ENCODE assay signal across 10 cellular contexts in the genomic region with DNA sequence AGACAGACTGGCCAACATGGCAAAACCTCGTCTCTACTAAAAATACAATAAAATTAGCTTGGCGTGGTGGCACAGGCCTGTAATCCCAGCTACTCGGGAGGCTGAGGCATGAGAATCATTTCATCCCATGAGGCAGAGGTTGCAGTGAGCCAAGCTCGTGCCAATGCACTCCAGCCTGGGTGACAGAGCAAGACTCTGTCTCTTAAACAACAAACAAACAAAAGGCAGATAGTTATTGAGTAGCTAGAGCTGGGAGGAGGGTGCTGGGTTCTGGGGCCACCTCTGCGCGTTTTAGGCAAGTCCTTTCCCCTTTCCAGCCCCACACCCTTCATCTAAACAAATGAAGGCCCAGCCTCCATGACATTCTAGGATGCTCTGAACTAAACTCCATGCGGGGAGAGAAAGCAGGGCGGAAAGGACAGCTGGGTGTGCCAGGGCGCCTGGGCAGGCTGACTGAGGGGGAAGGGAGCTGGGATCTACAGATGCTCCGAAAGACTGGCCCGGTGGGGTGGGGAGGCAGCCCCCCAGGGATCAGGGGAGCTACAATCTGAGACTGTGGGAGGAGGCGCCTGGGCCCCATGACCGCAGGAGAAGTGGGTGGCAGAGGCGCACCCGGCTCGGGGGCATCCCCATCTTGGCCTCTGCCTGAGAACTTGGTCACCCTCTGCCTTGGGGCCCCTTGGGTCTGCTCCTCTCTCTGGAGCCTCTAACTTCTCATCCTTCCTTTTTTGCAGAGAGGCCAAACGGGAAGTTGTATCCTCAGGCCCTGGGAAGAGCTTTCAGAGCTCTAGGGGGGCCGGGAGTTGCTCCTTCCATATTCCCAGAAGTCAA. TPM values are rescaled to one million over a fixed set of nuclear protein-coding genes. Genes with fewer than 3 reads are reported as not detected.
DNase-seq lines count a peak whose midpoint lies in the region; ATAC-seq and TF ChIP-seq lines count a peak whose summit lies in the region.
"Had no signal": no experiment of that assay in that cellular context is flagged by ENCODE, and none has a peak within 500 bp of the region (broad histone marks: within the 10 kb centered on the region; RNA-seq: fewer than 3 reads in every experiment).

No MANE protein-coding gene starts in this region.

- ATAC-seq in GM18511 (IDR thresholded peaks at IDR 0.05; ENCODE audit: unreplicated experiment), result peak; percentile 40
- no peak for ATAC-seq in central memory CD8-positive, alpha-beta T cell (replicated peaks; ENCODE audit: extremely low read depth, poor library complexity, severe bottlenecking)
- no peak for ATAC-seq in GM21381 (IDR thresholded peaks at IDR 0.05; ENCODE audit: unreplicated experiment)
- ATAC-seq in HG03095 (IDR thresholded peaks at IDR 0.05; ENCODE audit: unreplicated experiment), result no peak

- peak; percentile 36 for DNase-seq in T-helper 9 cell
- DNase-seq in central memory CD8-positive, alpha-beta T cell (ENCODE audit: low spot score in 2 of 2), result peak; percentile 27 to 30
- peak; percentile 78 for DNase-seq in stimulated activated CD4-positive, alpha-beta T cell treated with anti-CD3 and anti-CD28 coated beads, Interleukin-4, amount 100 ng/mL, for 24 hours
- DNase-seq in A673 (ENCODE audit: low spot score), result no peak
- no peak for DNase-seq in BE2C
- DNase-seq: SHP77 had no signal

- peaks cover 65% of the 10 kb centered on the region for H3K36me3 Mint-ChIP-seq in central memory CD8-positive, alpha-beta T cell (ENCODE audit: insufficient read depth)

- peaks cover 5% of the 10 kb centered on the region for H3K9me3 Mint-ChIP-seq in central memory CD8-positive, alpha-beta T cell

- no peak for TF ChIP-seq CTCF in A673 (conservative IDR thresholded peaks at IDR 0.05; ENCODE audit: low read depth, low read length)
- TF ChIP-seq CTCF in BE2C (IDR thresholded peaks at IDR 0.05; ENCODE audit: low read depth, low read length), result no peak

- H3K4me1 ChIP-seq in A673 (ENCODE audit: insufficient read depth, low read length, poor library complexity, severe bottlenecking), result no peaks in the 10 kb centered on the region
- no peaks in the 10 kb centered on the region for H3K4me1 ChIP-seq in BE2C

- no TSS peak for BruUV-seq in A673 (replicated peaks; lab: Mats Ljungman, UMichigan)

- peaks cover 72% of the 10 kb centered on the region for H3K4me1 Mint-ChIP-seq in central memory CD8-positive, alpha-beta T cell

- CTCF ChIA-PET in A673 (lab: Charles Lee), result no interaction called here

- no peaks in the 10 kb centered on the region for H3K36me3 ChIP-seq in A673 (ENCODE audit: insufficient read depth, low read length, poor library complexity, severe bottlenecking)
- no peaks in the 10 kb centered on the region for H3K36me3 ChIP-seq in BE2C

- H3K27me3 ChIP-seq in A673 (replicated peaks; ENCODE audit: insufficient read depth, low read depth, low read length, poor library complexity) (no peaks in the 10 kb centered on the region), BE2C (no peaks in the 10 kb centered on the region)

- H3K27me3 Mint-ChIP-seq in central memory CD8-positive, alpha-beta T cell, result no peaks in the 10 kb centered on the region

- H3K9me3 ChIP-seq in A673 (ENCODE audit: low read depth, low read length, poor library complexity, severe bottlenecking) (no peaks in the 10 kb centered on the region), BE2C (no peaks in the 10 kb centered on the region)

- intact Hi-C loops in A673 (cut with micrococcal nuclease; ENCODE audit: unreplicated experiment), result loop anchor here (5.0 kb wide), 1 partner anchor 34 kb away; no protein-coding TSS in a partner anchor

- peak overlapping the region; percentile 97 for H3K27ac Mint-ChIP-seq in central memory CD8-positive, alpha-beta T cell (ENCODE audit: low read depth)

- POLR2A ChIA-PET in A673 (lab: Charles Lee; ENCODE audit: low non-redundant PET), result no interaction called here

- no peak overlapping the region for H3K27ac ChIP-seq in A673 (ENCODE audit: low read depth, low read length, poor library complexity, severe bottlenecking)

- H3K4me3 ChIP-seq in A673 (ENCODE audit: low read depth, low read length, poor library complexity, severe bottlenecking), result no peak overlapping the region
- H3K4me3 ChIP-seq in BE2C (ENCODE audit: low read depth, low read length), result no peak overlapping the region

- peak overlapping the region; percentile 99 for H3K4me3 Mint-ChIP-seq in central memory CD8-positive, alpha-beta T cell

RNA-seq across cellular contexts. Expression of a gene that starts 0.9 kb away (rescaled TPM):
- not detected in 2 replicates for total RNA-seq in A673 (2021)
- polyA plus RNA-seq in BE2C (2012; ENCODE audit: insufficient read depth, insufficient read length, low read depth), result not detected
- total RNA-seq: fibroblast of villous mesenchyme had no signal

RNA-seq across cellular contexts. Expression of a gene that starts 27.8 kb away (rescaled TPM):
- 54.2 and 55.2 TPM in 2 replicates for total RNA-seq in A673 (2021)
- polyA plus RNA-seq in BE2C (2012; ENCODE audit: insufficient read depth, insufficient read length, low read depth), result 106 TPM

RNA-seq across cellular contexts. Expression of a gene that starts 43.6 kb away (rescaled TPM):
- 92.5 and 111 TPM in 2 replicates for total RNA-seq in A673 (2021)
- polyA plus RNA-seq in BE2C (2012; ENCODE audit: insufficient read depth, insufficient read length, low read depth), result 189 TPM

RNA-seq across cellular contexts. Expression of a gene that starts 52.9 kb away (rescaled TPM):
- total RNA-seq in A673 (2021), result 32.7 and 39.5 TPM in 2 replicates
- polyA plus RNA-seq in BE2C (2012; ENCODE audit: insufficient read depth, insufficient read length, low read depth), result 131 TPM

Comparison
In these comparisons a context has a peak if more than half of its experiments do, and no peak if none do; other contexts are left out.
1. DNase-seq: peak in T-helper 9 cell (single experiment), central memory CD8-positive, alpha-beta T cell (2 of 2) and stimulated activated CD4-positive, alpha-beta T cell treated with anti-CD3 and anti-CD28 coated beads, Interleukin-4, amount 100 ng/mL, for 24 hours (single experiment); none in A673 (single experiment) and BE2C (single experiment).